ENCODE assay signal across 21 cellular contexts in the genomic region with DNA sequence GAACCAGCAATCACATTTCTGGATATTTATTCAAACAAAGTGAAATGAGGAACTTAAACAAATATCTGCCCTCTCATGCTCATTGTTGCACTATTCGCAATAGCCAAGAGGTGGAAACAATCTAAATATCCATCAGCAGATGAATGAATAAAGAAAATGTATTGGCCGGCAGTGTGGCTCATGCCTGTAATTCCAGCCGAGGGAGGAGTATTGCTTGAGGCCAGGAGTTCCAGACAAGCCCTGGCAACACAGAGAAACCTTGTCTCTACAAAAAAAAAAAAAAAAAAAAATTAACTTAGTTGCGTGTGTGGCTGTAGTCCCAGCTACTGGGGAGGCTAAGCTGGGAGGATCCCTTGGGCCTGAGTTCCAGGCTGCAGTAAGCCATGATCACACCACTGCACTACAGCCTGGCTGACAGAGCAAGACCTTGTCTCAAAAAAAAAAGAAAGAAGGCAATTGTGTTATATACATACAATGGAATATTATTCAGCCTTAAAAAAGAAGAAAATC.
DNase-seq lines count a peak whose midpoint lies in the region; ATAC-seq, FAIRE-seq and TF ChIP-seq lines count a peak whose summit lies in the region.
"Had no signal": no experiment of that assay in that cellular context is flagged by ENCODE, and none has a peak within 500 bp of the region (broad histone marks: within the 10 kb centered on the region; RNA-seq: fewer than 3 reads in every experiment).

No MANE protein-coding gene starts in this region.

- H3K27me3 ChIP-seq in bronchial epithelial cell (ENCODE audit: control insufficient read depth, insufficient read depth, low read length): no peaks in the 10 kb centered on the region

- no peak for ATAC-seq in HG02852 (IDR thresholded peaks at IDR 0.05; ENCODE audit: unreplicated experiment)
- no peak for ATAC-seq in stimulated activated naive CD8-positive, alpha-beta T cell treated with anti-CD3 and anti-CD28 coated beads, Interleukin-15, Interleukin-2, amounts not matched to agents 100 U/mL and 50 U/mL, for 24 hours
- ATAC-seq: HepG2 had no signal

- H3K36me3 ChIP-seq in bronchial epithelial cell (ENCODE audit: control insufficient read depth, insufficient read depth, low read length): no peaks in the 10 kb centered on the region

- TF ChIP-seq CTCF in bronchial epithelial cell (IDR thresholded peaks at IDR 0.05; ENCODE audit: insufficient read depth, low read length, severe bottlenecking): no peak

- DNase-seq in SIG-M5 treated with dmso at 0.1 percent for 504 hours (lab: John Stamatoyannopoulos, UW; ENCODE audit: unreplicated experiment): peak; percentile 12
- DNase-seq in SIG-M5 (lab: John Stamatoyannopoulos, UW): no peak
- DNase-seq in bronchial epithelial cell (ENCODE audit: low read depth): peak; percentile 88
- peak; percentile 5 for DNase-seq in iris pigment epithelial cell (ENCODE audit: low read depth)
- DNase-seq in stimulated activated CD4-positive, alpha-beta T cell treated with anti-CD3 and anti-CD28 coated beads, Interleukin-12 subunit alpha, Interleukin-12 subunit beta, amount 100 ng/mL, for 4 hours: no peak
- DNase-seq in activated CD8-positive, alpha-beta memory T cell treated with anti-CD3 and anti-CD28 coated beads for 24 hours: no peak
- DNase-seq in stimulated activated naive CD8-positive, alpha-beta T cell treated with anti-CD3 and anti-CD28 coated beads, Interleukin-15, Interleukin-2, amounts not matched to agents 100 U/mL and 50 U/mL, for 24 hours: no peak
- DNase-seq: Calu3, DMS153, DND-41, Karpas-422, NCI-H1105 treated with DMSO at 0.1 percent for 48 hours, NCI-H146, NCI-H2029, NCI-H526 treated with DMSO at 0.1 percent for 48 hours, Right ventricle myocardium superior, RPMI8226 had no signal

- no peak for FAIRE-seq in bronchial epithelial cell (lab: Jason Lieb, UNC)
- FAIRE-seq: H54, HepG2 had no signal

- no peak overlapping the region for H3K4me3 ChIP-seq in bronchial epithelial cell (ENCODE audit: low read depth, low read length)
- H3K4me3 ChIP-seq: SK-N-MC had no signal

Comparison
In these comparisons a context has a peak if more than half of its experiments do, and no peak if none do; other contexts are left out.
1. DNase-seq: peak in SIG-M5 treated with dmso at 0.1 percent for 504 hours (single experiment), bronchial epithelial cell (single experiment) and iris pigment epithelial cell (single experiment); none in SIG-M5 (single experiment), stimulated activated CD4-positive, alpha-beta T cell treated with anti-CD3 and anti-CD28 coated beads, Interleukin-12 subunit alpha, Interleukin-12 subunit beta, amount 100 ng/mL, for 4 hours (single experiment), activated CD8-positive, alpha-beta memory T cell treated with anti-CD3 and anti-CD28 coated beads for 24 hours (single experiment) and stimulated activated naive CD8-positive, alpha-beta T cell treated with anti-CD3 and anti-CD28 coated beads, Interleukin-15, Interleukin-2, amounts not matched to agents 100 U/mL and 50 U/mL, for 24 hours (single experiment).